Comparison of ENCODE assay signal across 12 cellular contexts in the genomic region with DNA sequence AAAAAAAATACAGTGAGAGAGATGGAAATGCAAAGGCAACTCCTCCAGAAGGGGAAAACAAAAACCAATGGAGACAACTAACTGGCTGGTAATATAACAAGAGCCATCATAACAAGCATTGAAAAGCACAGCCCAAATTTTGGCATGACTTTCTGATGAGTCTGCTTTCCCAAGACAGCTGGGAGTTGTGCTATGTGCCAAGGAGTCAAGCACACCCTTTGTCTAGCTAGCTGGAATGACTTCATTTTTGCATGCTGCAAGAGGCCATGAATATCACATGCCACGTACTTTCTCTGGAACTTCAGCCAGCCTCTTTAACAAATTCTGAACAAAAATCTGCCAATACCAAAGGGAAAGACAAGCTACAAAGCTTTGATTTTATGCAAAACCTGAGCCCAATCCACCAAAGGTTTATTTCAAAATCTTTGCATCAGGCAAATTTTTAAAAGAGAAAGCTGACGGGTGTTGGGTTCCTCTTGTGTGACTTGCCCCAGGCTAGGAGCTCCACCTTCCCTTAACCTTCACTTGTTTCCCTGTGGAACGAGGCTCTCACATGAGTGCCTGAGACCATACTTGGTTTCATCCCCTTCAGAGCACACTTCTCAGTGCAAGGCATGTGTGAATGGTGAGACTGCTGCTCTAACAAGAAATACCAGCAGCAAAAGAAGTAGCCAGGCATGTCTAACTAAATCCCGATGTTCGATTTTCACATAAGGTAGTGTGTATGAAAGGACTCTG. TPM values are rescaled to one million over a fixed set of nuclear protein-coding genes. Genes with fewer than 3 reads are reported as not detected.
A peak's percentile ranks its signal among the peaks of the same experiment; 100 is the strongest.
DNase-seq lines count a peak whose midpoint lies in the region; ATAC-seq, FAIRE-seq and TF ChIP-seq lines count a peak whose summit lies in the region.
"Had no signal": no experiment of that assay in that cellular context is flagged by ENCODE, and none has a peak within 500 bp of the region (broad histone marks: within the 10 kb centered on the region; RNA-seq: fewer than 3 reads in every experiment).

No MANE protein-coding gene starts in this region.

- peak; percentile 85 for DNase-seq in AG04450 (ENCODE audit: low read depth, low spot score)
- peak; percentile 85 for DNase-seq in RPMI7951 (ENCODE audit: low read depth)
- peak; percentile 71 for DNase-seq in midbrain (lab: John Stamatoyannopoulos, UW)
- DNase-seq in WTC11 (ENCODE audit: low spot score), result no peak
- no peak for DNase-seq in GM12891 (ENCODE audit: insufficient read length, low spot score)
- no peak for DNase-seq in spleen
- DNase-seq: left colon, right lobe of liver had no signal

- POLR2A ChIA-PET in AG04450 (lab: Yijun Ruan, JAX) (interaction anchor here (0.8 kb wide), 1 partner anchor 12 kb away, joined by 8 read pairs; no protein-coding TSS in a partner anchor), WTC11 (lab: Charles Lee) (no interaction called here)

- H3K27ac Mint-ChIP-seq in WTC11, result no peak overlapping the region
- H3K27ac Mint-ChIP-seq: B cell had no signal

- H3K36me3 ChIP-seq in spleen, result no peaks in the 10 kb centered on the region
- H3K36me3 ChIP-seq: right lobe of liver had no signal

- no peak overlapping the region for H3K4me3 ChIP-seq in AG04450 (ENCODE audit: low read depth, low read length)
- no peak overlapping the region for H3K4me3 ChIP-seq in spleen
- H3K4me3 ChIP-seq: right lobe of liver had no signal

- TF ChIP-seq CTCF in AG04450 (IDR thresholded peaks at IDR 0.05; ENCODE audit: low read depth, low read length), result no peak
- no peak for TF ChIP-seq CTCF in WTC11 (IDR thresholded peaks at IDR 0.05)
- TF ChIP-seq CTCF in spleen (IDR thresholded peaks at IDR 0.05 in 8 of 11, conservative IDR thresholded peaks at IDR 0.05 in 3 of 11), result no peak

- intact Hi-C loops in spleen (cut with DNase I; ENCODE audit: low total_unique reads), result no loop called here

- H3K4me1 Mint-ChIP-seq in WTC11, result no peaks in the 10 kb centered on the region

- WGBS in spleen, 5 donors, result 76 to 84% (median 79%) methylated on average over 5 of the region's 5 CpGs

- no peaks in the 10 kb centered on the region for H3K9me3 Mint-ChIP-seq in WTC11
- H3K9me3 Mint-ChIP-seq: dendritic cell treated with granulocyte-macrophage colony-stimulating factor and Interleukin-4, amounts not matched to agents 40 ng/mL and 50 ng/mL, for 4 days had no signal

- H3K36me3 Mint-ChIP-seq in WTC11, result no peaks in the 10 kb centered on the region

- H3K9me3 ChIP-seq in AG04450 (ENCODE audit: control insufficient read depth, insufficient read depth, low read length), result 0 out of 2 replicates have a peak, but pooled peaks cover 2% of the 10 kb centered on the region
- no peaks in the 10 kb centered on the region for H3K9me3 ChIP-seq in spleen
- H3K9me3 ChIP-seq: right lobe of liver had no signal

- H3K27me3 ChIP-seq in AG04450 (ENCODE audit: control insufficient read depth, insufficient read depth, low read length), result no peaks in the 10 kb centered on the region
- peaks cover 0 to 7% (median 0%) of the 10 kb centered on the region in 7 donors for H3K27me3 ChIP-seq in spleen (replicated peaks in 1 of 7)
- H3K27me3 ChIP-seq: right lobe of liver had no signal

- H3K27ac ChIP-seq in AG04450 (ENCODE audit: low read depth, low read length) (peak overlapping the region; percentile 74), spleen (no peak overlapping the region)
- H3K27ac ChIP-seq: right lobe of liver had no signal

- H3K4me1 ChIP-seq in spleen, result peaks cover 0 to 10% (median 0%) of the 10 kb centered on the region in 6 donors
- H3K4me1 ChIP-seq: right lobe of liver had no signal

- no peaks in the 10 kb centered on the region for H3K27me3 Mint-ChIP-seq in WTC11 (ENCODE audit: low read depth)

- ATAC-seq in esophagus mucosa, result peak; percentile 73
- no peak for ATAC-seq in WTC11
- ATAC-seq in GM21737 (IDR thresholded peaks at IDR 0.05; ENCODE audit: unreplicated experiment), result no peak
- ATAC-seq: left colon, right lobe of liver had no signal

- H3K4me3 Mint-ChIP-seq in WTC11, result no peak overlapping the region
- H3K4me3 Mint-ChIP-seq: B cell; dendritic cell treated with granulocyte-macrophage colony-stimulating factor and Interleukin-4, amounts not matched to agents 40 ng/mL and 50 ng/mL, for 4 days had no signal

- CTCF ChIA-PET in AG04450 (lab: Charles Lee) (no interaction called here), WTC11 (lab: Charles Lee) (no interaction called here)

- TF ChIP-seq POLR2A in GM12891 (IDR thresholded peaks at IDR 0.05; ENCODE audit: low read depth, low read length) (no peak), spleen (IDR thresholded peaks at IDR 0.05) (no peak)

- FAIRE-seq in GM12891 (lab: Jason Lieb, UNC), result no peak

TF ChIP-seq in WTC11, 78 proteins besides CTCF, POLR2A, EP300 and RAD21 (continues in another document):
- TF ChIP-seq, protein P1, sequence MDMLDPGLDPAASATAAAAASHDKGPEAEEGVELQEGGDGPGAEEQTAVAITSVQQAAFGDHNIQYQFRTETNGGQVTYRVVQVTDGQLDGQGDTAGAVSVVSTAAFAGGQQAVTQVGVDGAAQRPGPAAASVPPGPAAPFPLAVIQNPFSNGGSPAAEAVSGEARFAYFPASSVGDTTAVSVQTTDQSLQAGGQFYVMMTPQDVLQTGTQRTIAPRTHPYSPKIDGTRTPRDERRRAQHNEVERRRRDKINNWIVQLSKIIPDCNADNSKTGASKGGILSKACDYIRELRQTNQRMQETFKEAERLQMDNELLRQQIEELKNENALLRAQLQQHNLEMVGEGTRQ (CRISPR knock-in tag; IDR thresholded peaks at IDR 0.05), result no peak
- no peak for TF ChIP-seq SP1 (CRISPR knock-in tag; conservative IDR thresholded peaks at IDR 0.05)
- TF ChIP-seq ZNF121 (CRISPR knock-in tag; IDR thresholded peaks at IDR 0.05), result no peak

TF ChIP-seq in GM12891, 5 proteins besides CTCF, POLR2A, EP300 and RAD21:
- TF ChIP-seq TAF1 (IDR thresholded peaks at IDR 0.05; ENCODE audit: low read depth, low read length) (no peak), SPI1 (IDR thresholded peaks at IDR 0.05; ENCODE audit: low read depth, low read length) (no peak), PAX5 (IDR thresholded peaks at IDR 0.05; ENCODE audit: insufficient read depth, low read length, severe bottlenecking) (no peak), POLR2AphosphoS5 (IDR thresholded peaks at IDR 0.05; ENCODE audit: low read depth, low read length) (no peak), POU2F2 (IDR thresholded peaks at IDR 0.05; ENCODE audit: low read depth, low read length) (no peak)

RNA-seq across cellular contexts. Expression of a gene that starts 47.3 kb away (rescaled TPM):
- polyA plus RNA-seq in AG04450 (2011; rRNA removed) (33.1 and 40.3 TPM in 2 replicates), spleen (10 to 100 TPM in 2 of 3 donors, 1 to 10 TPM in 1; 6.4 to 18.2 (median 13.6) TPM)
- 50.7 and 58.2 TPM in 2 replicates for polyA minus RNA-seq in AG04450 (2011; rRNA and poly(A)+ RNA removed)
- total RNA-seq in RPMI7951 (2014; rRNA removed; shearing (Covaris generic)), result 12.6 and 16.8 TPM in 2 replicates
- total RNA-seq in esophagus mucosa (2.2 TPM), WTC11 (2021) (5.9 to 7.1 TPM (median 6.3 TPM) in 3 replicates), spleen (10 to 100 TPM; 28.9 to 50.9 (median 39.9) TPM)
- 0.03 TPM for polyA plus RNA-seq in GM12891 (2012; ENCODE audit: low read depth, missing spikeins)
- total RNA-seq: B cell had no signal

Comparison
In these comparisons a context has a peak if more than half of its experiments do, and no peak if none do; other contexts are left out.
1. DNase-seq: peak in AG04450 (single experiment), RPMI7951 (single experiment) and midbrain (single experiment); none in WTC11 (single experiment), GM12891 (single experiment) and spleen (single experiment).